13 cellular contexts compared by ENCODE assay signal in genomic region chr10:35306852-35307251, GRCh38. TPM values are rescaled to one million over a fixed set of nuclear protein-coding genes. Genes with fewer than 3 reads are reported as not detected.
DNase-seq lines count a peak whose midpoint lies in the region; ATAC-seq, FAIRE-seq and TF ChIP-seq lines count a peak whose summit lies in the region.
"Had no signal": no experiment of that assay in that cellular context is flagged by ENCODE, and none has a peak within 500 bp of the region (broad histone marks: within the 10 kb centered on the region; RNA-seq: fewer than 3 reads in every experiment).

No MANE protein-coding gene starts in this region.

- H3K9me2 ChIP-seq in SK-N-SH, result no peaks in the 10 kb centered on the region

- H3K4me2 ChIP-seq in SK-N-SH, result no peak overlapping the region
- no peak overlapping the region for H3K4me2 ChIP-seq in smooth muscle cell

- no peaks in the 10 kb centered on the region for H3K4me1 Mint-ChIP-seq in CD8-positive, alpha-beta memory T cell

- H3K9ac ChIP-seq in SK-N-SH (no peak overlapping the region), smooth muscle cell (ENCODE audit: low read depth) (no peak overlapping the region)

- DNase-seq in NCI-H82 (lab: John Stamatoyannopoulos, UW) (peak; percentile 14), NCI-H82 treated with DMSO at 0.1 percent for 48 hours (lab: John Stamatoyannopoulos, UW; ENCODE audit: unreplicated experiment) (no peak), SK-N-SH (peak; percentile 22), foreskin keratinocyte (peak; percentile 88 to 97), smooth muscle cell (lab: John Stamatoyannopoulos, UW; ENCODE audit: unreplicated experiment) (no peak), GM19239 (ENCODE audit: insufficient read length, low spot score) (no peak), NCI-H1930 (lab: John Stamatoyannopoulos, UW) (no peak)
- DNase-seq in CD8-positive, alpha-beta memory T cell, result no peak
- DNase-seq: activated CD4-positive, alpha-beta T cell treated with anti-CD3 and anti-CD28 coated beads, Interleukin-2, amount 50 U/mL, for 4 hours; amygdala; erythroblast; NCI-H2081 had no signal

- no peaks in the 10 kb centered on the region for H3K36me3 Mint-ChIP-seq in CD8-positive, alpha-beta memory T cell

- H3K36me3 ChIP-seq in SK-N-SH (replicated peaks in 1 of 2; ENCODE audit: control insufficient read depth in 1 of 2, insufficient read depth in 2 of 2, low read length in 1 of 2), result no peaks in the 10 kb centered on the region
- H3K36me3 ChIP-seq in smooth muscle cell (ENCODE audit: low read depth), result no peaks in the 10 kb centered on the region
- no peaks in the 10 kb centered on the region for H3K36me3 ChIP-seq in CD8-positive, alpha-beta memory T cell (ENCODE audit: insufficient read depth, low read length)
- H3K36me3 ChIP-seq: right atrium auricular region had no signal

- H3K4me3 Mint-ChIP-seq in CD8-positive, alpha-beta memory T cell, result no peak overlapping the region

- ATAC-seq in foreskin keratinocyte, result peak; percentile 99

- H3K27me3 ChIP-seq in SK-N-SH (ENCODE audit: insufficient read depth), result no peaks in the 10 kb centered on the region
- no peaks in the 10 kb centered on the region for H3K27me3 ChIP-seq in foreskin keratinocyte
- peaks cover 7% of the 10 kb centered on the region for H3K27me3 ChIP-seq in smooth muscle cell (ENCODE audit: low read depth)
- H3K27me3 ChIP-seq in CD8-positive, alpha-beta memory T cell (ENCODE audit: insufficient read depth, low read length, poor library complexity, severe bottlenecking), result no peaks in the 10 kb centered on the region
- H3K27me3 ChIP-seq: right atrium auricular region had no signal

- CTCF ChIA-PET in SK-N-SH (lab: Yijun Ruan, JAX), result interaction anchor here (0.6 to 1.6 kb wide), 2 partner anchors 216 to 330 kb away, joined by 3 read pairs; no protein-coding TSS in a partner anchor
- CTCF ChIA-PET in CD8-positive, alpha-beta memory T cell (lab: Charles Lee), result no interaction called here

- no peak overlapping the region for H3K27ac ChIP-seq in SK-N-SH (ENCODE audit: low read depth in 2 of 2, low read length in 1 of 2)
- peak overlapping the region; percentile 83 for H3K27ac ChIP-seq in foreskin keratinocyte
- H3K27ac ChIP-seq in smooth muscle cell (ENCODE audit: low read depth), result peak overlapping the region; percentile 50
- no peak overlapping the region for H3K27ac ChIP-seq in CD8-positive, alpha-beta memory T cell (ENCODE audit: low read depth, low read length)
- H3K27ac ChIP-seq: right atrium auricular region had no signal

- peak overlapping the region in 1 of 8 donors; percentile 33 for H3K27ac Mint-ChIP-seq in CD8-positive, alpha-beta memory T cell

- no peaks in the 10 kb centered on the region for H4K20me1 ChIP-seq in SK-N-SH (ENCODE audit: insufficient read depth)
- H4K20me1 ChIP-seq in smooth muscle cell (ENCODE audit: low read depth), result no peaks in the 10 kb centered on the region

- peaks cover 0 to 3% (median 0%) of the 10 kb centered on the region in 5 donors for H3K9me3 Mint-ChIP-seq in CD8-positive, alpha-beta memory T cell

- TF ChIP-seq EP300 in SK-N-SH (IDR thresholded peaks at IDR 0.05; ENCODE audit: borderline replicate concordance in 1 of 2, low read depth in 1 of 2, low read length in 1 of 2), result no peak

- H3K4me3 ChIP-seq in SK-N-SH (ENCODE audit: low read depth in 2 of 2, low read length in 1 of 2), result no peak overlapping the region
- no peak overlapping the region for H3K4me3 ChIP-seq in smooth muscle cell
- H3K4me3 ChIP-seq in CD8-positive, alpha-beta memory T cell (ENCODE audit: low read length), result no peak overlapping the region
- H3K4me3 ChIP-seq: right atrium auricular region had no signal

- H3F3A ChIP-seq in SK-N-SH (replicated peaks; ENCODE audit: insufficient read depth) (peaks cover 5% of the 10 kb centered on the region), smooth muscle cell (ENCODE audit: low read depth) (no peaks in the 10 kb centered on the region)

- H3K27me3 Mint-ChIP-seq in CD8-positive, alpha-beta memory T cell, result peaks cover 16 to 53% of the 10 kb centered on the region in 2 donors

- H3K79me2 ChIP-seq in SK-N-SH (ENCODE audit: insufficient read depth) (no peaks in the 10 kb centered on the region; the same call in 1 of the 2 replicates), smooth muscle cell (ENCODE audit: low read depth) (no peaks in the 10 kb centered on the region)

- 52% methylated on average over 9 of the region's 9 CpGs for WGBS in SK-N-SH (ENCODE audit: low lambda C conversion rate)
- whole genome bisulfite sequencing in smooth muscle cell (ENCODE audit: low lambda C conversion rate), result 56% methylated on average over 9 of the region's 9 CpGs

- no peak for FAIRE-seq in GM19239 (lab: Jason Lieb, UNC)

- TF ChIP-seq RAD21 in SK-N-SH (IDR thresholded peaks at IDR 0.05; ENCODE audit: low read length), result no peak

- POLR2A ChIA-PET in SK-N-SH (lab: Yijun Ruan, JAX), result no interaction called here
- POLR2A ChIA-PET in CD8-positive, alpha-beta memory T cell (lab: Charles Lee), result no interaction called here

- H2AFZ ChIP-seq in SK-N-SH (ENCODE audit: low read depth), result no peak overlapping the region
- H2AFZ ChIP-seq in smooth muscle cell (ENCODE audit: low read depth), result no peak overlapping the region

- H3K4me1 ChIP-seq in SK-N-SH (ENCODE audit: control insufficient read depth in 1 of 2, insufficient read depth in 2 of 2, low read depth in 1 of 2, low read length in 1 of 2) (peaks cover 6 to 12% of the 10 kb centered on the region in 2 experiments; a peak in 1 of 4 replicates), foreskin keratinocyte (no peaks in the 10 kb centered on the region), smooth muscle cell (ENCODE audit: low read depth) (no peaks in the 10 kb centered on the region)
- no peaks in the 10 kb centered on the region for H3K4me1 ChIP-seq in CD8-positive, alpha-beta memory T cell (ENCODE audit: insufficient read depth, low read length)
- H3K4me1 ChIP-seq: right atrium auricular region had no signal

- TF ChIP-seq CTCF in SK-N-SH (IDR thresholded peaks at IDR 0.05) (no peak), foreskin keratinocyte (conservative IDR thresholded peaks at IDR 0.05) (peak; percentile 42), smooth muscle cell (IDR thresholded peaks at IDR 0.05; ENCODE audit: borderline replicate concordance, insufficient read depth, poor library complexity, severe bottlenecking) (no peak)

- H3K9me3 ChIP-seq in SK-N-SH (no peaks in the 10 kb centered on the region), smooth muscle cell (replicated peaks; ENCODE audit: low read depth) (no peaks in the 10 kb centered on the region)
- H3K9me3 ChIP-seq in CD8-positive, alpha-beta memory T cell (ENCODE audit: low read length), result no peaks in the 10 kb centered on the region
- H3K9me3 ChIP-seq: right atrium auricular region had no signal

TF ChIP-seq in SK-N-SH, 30 proteins besides CTCF, POLR2A, EP300 and RAD21:
- TF ChIP-seq FOXJ3 (CRISPR knock-in tag; IDR thresholded peaks at IDR 0.05) (no peak), GATA2 (CRISPR knock-in tag; IDR thresholded peaks at IDR 0.05) (peak; percentile 54)

RNA-seq across cellular contexts. Expression of gene CCNY, which starts 29.5 kb away (rescaled TPM):
- 29.4 and 35.7 TPM in 2 replicates for polyA plus RNA-seq in SK-N-SH (2012; rRNA removed)
- polyA plus RNA-seq in SK-N-SH (2012; cell fraction: cytosol; rRNA removed), result 32.3 and 49.0 TPM in 2 replicates
- 10.9 and 26.2 TPM in 2 replicates for polyA plus RNA-seq in SK-N-SH (2012; cell fraction: nucleus; rRNA removed)
- total RNA-seq in foreskin keratinocyte, result 34.4 and 37.6 TPM in 2 replicates
- polyA plus RNA-seq in foreskin keratinocyte, result 25.8 and 26.7 TPM in 2 replicates
- total RNA-seq in smooth muscle cell, result 46.9 and 56.3 TPM in 2 replicates
- 53.1 and 57.5 TPM in 2 replicates for polyA plus RNA-seq in smooth muscle cell
- 10 to 100 TPM; 58.4 to 65.2 TPM for total RNA-seq in CD8-positive, alpha-beta memory T cell
- polyA plus RNA-seq in CD8-positive, alpha-beta memory T cell, result 15.1 TPM

Comparison
In these comparisons a context has a peak if more than half of its experiments do, and no peak if none do; other contexts are left out.
1. DNase-seq: peak in NCI-H82 (single experiment), SK-N-SH (single experiment) and foreskin keratinocyte (2 of 2); none in NCI-H82 treated with DMSO at 0.1 percent for 48 hours (single experiment), smooth muscle cell (single experiment), CD8-positive, alpha-beta memory T cell (0 of 5), GM19239 (single experiment) and NCI-H1930 (0 of 2).
2. H3K27ac ChIP-seq: peak in foreskin keratinocyte (single experiment) and smooth muscle cell (single experiment); none in SK-N-SH (0 of 2) and CD8-positive, alpha-beta memory T cell (single experiment).